In the genomic region with DNA sequence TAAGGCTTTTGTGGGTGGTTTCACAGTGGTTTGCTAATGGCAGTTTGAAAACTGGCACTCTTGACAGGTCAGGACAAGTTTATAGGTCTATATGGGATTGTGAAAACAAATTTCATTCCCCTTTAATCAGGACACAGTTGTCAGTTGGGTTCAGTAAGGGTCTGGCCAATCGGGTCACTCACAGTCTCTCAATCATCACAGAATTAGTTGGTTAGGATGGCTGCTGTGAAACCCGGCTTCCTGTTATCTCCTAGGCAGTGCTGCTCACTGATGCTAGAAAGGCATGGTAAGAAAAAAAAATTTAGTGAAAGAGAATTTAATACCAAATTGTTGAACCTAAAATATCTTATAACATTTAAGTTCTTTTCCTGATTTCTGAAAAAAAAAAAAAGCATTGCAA, we compare ENCODE assay signal across 19 cellular contexts.
DNase-seq lines count a peak whose midpoint lies in the region; ATAC-seq, FAIRE-seq and TF ChIP-seq lines count a peak whose summit lies in the region.
"Had no signal": no experiment of that assay in that cellular context is flagged by ENCODE, and none has a peak within 500 bp of the region (broad histone marks: within the 10 kb centered on the region; RNA-seq: fewer than 3 reads in every experiment).

No MANE protein-coding gene starts in this region.

- H3K27ac ChIP-seq in DND-41 (ENCODE audit: low read length) (peak overlapping the region; percentile 77), GM23338 (ENCODE audit: low read depth) (no peak overlapping the region)
- H3K27ac ChIP-seq: GM23248 had no signal

- H3K27me3 ChIP-seq in DND-41 (ENCODE audit: insufficient read depth, low read length, poor library complexity) (no peaks in the 10 kb centered on the region), GM23338 (ENCODE audit: insufficient read depth) (no peaks in the 10 kb centered on the region), bronchial epithelial cell (ENCODE audit: control insufficient read depth, insufficient read depth, low read length) (no peaks in the 10 kb centered on the region)

- H3K4me2 ChIP-seq in DND-41 (ENCODE audit: insufficient read depth, low read length) (no peak overlapping the region), GM23338 (no peak overlapping the region)

- H3K9me2 ChIP-seq in GM23338 (ENCODE audit: insufficient read depth): no peaks in the 10 kb centered on the region

- H3K4me3 Mint-ChIP-seq in GM23338 (no peak overlapping the region), immature natural killer cell (peak overlapping the region in 1 of 5 donors; percentile 15)
- H3K4me3 Mint-ChIP-seq in activated T-helper 1 cell treated with anti-CD3 and anti-CD28 coated beads, Interleukin-12 subunit alpha, Interleukin-12 subunit beta, Interleukin-2, Interleukin-4 antibody, amounts not matched to agents 30 ng/mL and 10 ng/mL and 1 ng/mL, durations not matched to agents 14 hours and 24 hours and 36 hours: no peak overlapping the region
- H3K4me3 Mint-ChIP-seq: CD4-positive, alpha-beta memory T cell; HFFc6 had no signal

- H3K79me2 ChIP-seq in DND-41 (ENCODE audit: insufficient read depth, low read length): peaks cover 93% of the 10 kb centered on the region
- H3K79me2 ChIP-seq in GM23338 (replicated peaks; ENCODE audit: insufficient read depth): no peaks in the 10 kb centered on the region

- H3K27me3 Mint-ChIP-seq in GM23338 (ENCODE audit: insufficient read depth, low read depth, poor library complexity) (no peaks in the 10 kb centered on the region), immature natural killer cell (ENCODE audit: low read depth in 3 of 3) (peaks cover 0 to 3% (median 0%) of the 10 kb centered on the region in 3 donors)
- no peaks in the 10 kb centered on the region for H3K27me3 Mint-ChIP-seq in activated T-helper 1 cell treated with anti-CD3 and anti-CD28 coated beads, Interleukin-12 subunit alpha, Interleukin-12 subunit beta, Interleukin-2, Interleukin-4 antibody, amounts not matched to agents 30 ng/mL and 10 ng/mL and 1 ng/mL, durations not matched to agents 14 hours and 24 hours and 36 hours (ENCODE audit: insufficient read depth)
- H3K27me3 Mint-ChIP-seq: CD4-positive, alpha-beta memory T cell had no signal

- ATAC-seq in DND-41 (ENCODE audit: insufficient read depth, low read depth) (peak; percentile 34), GM23338 (no peak), HG02610 (IDR thresholded peaks at IDR 0.05; ENCODE audit: unreplicated experiment) (no peak)

- DNase-seq in DND-41 (peak; percentile 59), GM23338 (ENCODE audit: low spot score) (no peak), bronchial epithelial cell (ENCODE audit: low read depth) (peak; percentile 17), immature natural killer cell (peak; percentile 7 to 14 (median 11))
- DNase-seq in activated T-helper 1 cell treated with anti-CD3 and anti-CD28 coated beads, Interleukin-12 subunit alpha, Interleukin-12 subunit beta, Interleukin-2, Interleukin-4 antibody, amounts not matched to agents 30 ng/mL and 10 ng/mL and 1 ng/mL, durations not matched to agents 14 hours and 24 hours and 36 hours (ENCODE audit: low spot score): no peak
- no peak for DNase-seq in stimulated activated naive CD4-positive, alpha-beta T cell (lab: John Stamatoyannopoulos, UW)
- DNase-seq: C1 segment of cervical spinal cord; Calu3; CD4-positive, alpha-beta memory T cell; COR-L47; DMS53; DMS79 treated with DMSO at 0.1 percent for 48 hours; GM23248; HFFc6 had no signal

- TF ChIP-seq CTCF in DND-41 (IDR thresholded peaks at IDR 0.05; ENCODE audit: borderline replicate concordance, extremely low read depth, low read length, poor library complexity, severe bottlenecking): no peak
- no peak for TF ChIP-seq CTCF in GM23338 (conservative IDR thresholded peaks at IDR 0.05; ENCODE audit: low read depth in 2 of 2)
- TF ChIP-seq CTCF in bronchial epithelial cell (IDR thresholded peaks at IDR 0.05; ENCODE audit: insufficient read depth, low read length, severe bottlenecking): no peak

- H3F3A ChIP-seq in GM23338 (replicated peaks; ENCODE audit: low read depth): no peaks in the 10 kb centered on the region

- H3K4me1 ChIP-seq in DND-41 (ENCODE audit: insufficient read depth, low read length): peaks cover 62% of the 10 kb centered on the region
- no peaks in the 10 kb centered on the region for H3K4me1 ChIP-seq in GM23338 (ENCODE audit: insufficient read depth)
- H3K4me1 ChIP-seq: HAP-1 had no signal

- no peak overlapping the region; the same call in 1 of the 2 replicates for H3K9ac ChIP-seq in DND-41 (ENCODE audit: low read depth, low read length)
- H3K9ac ChIP-seq: GM23248 had no signal

- H3K9me3 ChIP-seq in DND-41 (ENCODE audit: insufficient read depth, low read length, severe bottlenecking): no peaks in the 10 kb centered on the region
- H3K9me3 ChIP-seq: HAP-1 had no signal

- H3K36me3 Mint-ChIP-seq in GM23338 (ENCODE audit: low read depth): no peaks in the 10 kb centered on the region
- no peaks in the 10 kb centered on the region for H3K36me3 Mint-ChIP-seq in immature natural killer cell
- no peaks in the 10 kb centered on the region for H3K36me3 Mint-ChIP-seq in activated T-helper 1 cell treated with anti-CD3 and anti-CD28 coated beads, Interleukin-12 subunit alpha, Interleukin-12 subunit beta, Interleukin-2, Interleukin-4 antibody, amounts not matched to agents 30 ng/mL and 10 ng/mL and 1 ng/mL, durations not matched to agents 14 hours and 24 hours and 36 hours (ENCODE audit: low read depth)
- H3K36me3 Mint-ChIP-seq: CD4-positive, alpha-beta memory T cell had no signal

- H4K20me1 ChIP-seq in DND-41 (ENCODE audit: insufficient read depth, low read length): no peaks in the 10 kb centered on the region
- no peaks in the 10 kb centered on the region for H4K20me1 ChIP-seq in GM23338 (replicated peaks; ENCODE audit: insufficient read depth)

- no peak for FAIRE-seq in bronchial epithelial cell (lab: Jason Lieb, UNC)
- FAIRE-seq: G401.6, GM12892, H54 had no signal

- no peaks in the 10 kb centered on the region for H3K9me3 Mint-ChIP-seq in GM23338
- H3K9me3 Mint-ChIP-seq in immature natural killer cell: peaks cover 0 to 2% (median 0%) of the 10 kb centered on the region in 6 donors
- H3K9me3 Mint-ChIP-seq in activated T-helper 1 cell treated with anti-CD3 and anti-CD28 coated beads, Interleukin-12 subunit alpha, Interleukin-12 subunit beta, Interleukin-2, Interleukin-4 antibody, amounts not matched to agents 30 ng/mL and 10 ng/mL and 1 ng/mL, durations not matched to agents 14 hours and 24 hours and 36 hours: no peaks in the 10 kb centered on the region

- H2AFZ ChIP-seq in DND-41 (ENCODE audit: low read depth, low read length) (peak overlapping the region; percentile 17), GM23338 (peak overlapping the region; percentile 9; the same call in 1 of the 2 replicates)
- H2AFZ ChIP-seq: GM23248 had no signal

- H3K4me3 ChIP-seq in DND-41 (ENCODE audit: low read depth in 1 of 2, low read length in 2 of 2) (no peak overlapping the region), GM23338 (no peak overlapping the region), bronchial epithelial cell (ENCODE audit: low read depth, low read length) (no peak overlapping the region)
- H3K4me3 ChIP-seq: GM23248, HAP-1 had no signal

- peaks cover 6% of the 10 kb centered on the region; the same call in 2 of the 3 replicates for H3K4me1 Mint-ChIP-seq in GM23338
- peaks cover 10 to 23% of the 10 kb centered on the region in 2 donors for H3K4me1 Mint-ChIP-seq in immature natural killer cell
- H3K4me1 Mint-ChIP-seq in activated T-helper 1 cell treated with anti-CD3 and anti-CD28 coated beads, Interleukin-12 subunit alpha, Interleukin-12 subunit beta, Interleukin-2, Interleukin-4 antibody, amounts not matched to agents 30 ng/mL and 10 ng/mL and 1 ng/mL, durations not matched to agents 14 hours and 24 hours and 36 hours (ENCODE audit: low read depth): no peaks in the 10 kb centered on the region

- intact Hi-C loops in activated T-helper 1 cell treated with anti-CD3 and anti-CD28 coated beads, Interleukin-12 subunit alpha, Interleukin-12 subunit beta, Interleukin-2, Interleukin-4 antibody, amounts not matched to agents 30 ng/mL and 10 ng/mL and 1 ng/mL, durations not matched to agents 14 hours and 24 hours and 36 hours (cut with micrococcal nuclease): no loop called here

- H3K27ac Mint-ChIP-seq in GM23338 (no peak overlapping the region), immature natural killer cell (peak overlapping the region in 2 of 6 donors; percentile 17 to 48)
- H3K27ac Mint-ChIP-seq in activated T-helper 1 cell treated with anti-CD3 and anti-CD28 coated beads, Interleukin-12 subunit alpha, Interleukin-12 subunit beta, Interleukin-2, Interleukin-4 antibody, amounts not matched to agents 30 ng/mL and 10 ng/mL and 1 ng/mL, durations not matched to agents 14 hours and 24 hours and 36 hours: no peak overlapping the region
- H3K27ac Mint-ChIP-seq: CD4-positive, alpha-beta memory T cell; HFFc6 had no signal

- H3K36me3 ChIP-seq in DND-41 (ENCODE audit: insufficient read depth, low read length) (peaks cover 83% of the 10 kb centered on the region), GM23338 (ENCODE audit: insufficient read depth) (no peaks in the 10 kb centered on the region), bronchial epithelial cell (ENCODE audit: control insufficient read depth, insufficient read depth, low read length) (no peaks in the 10 kb centered on the region)
- H3K36me3 ChIP-seq: HAP-1 had no signal

TF ChIP-seq in GM23338, 12 proteins besides CTCF, POLR2A, EP300 and RAD21:
- no peak for TF ChIP-seq ZNF331 (CRISPR knock-in tag; IDR thresholded peaks at IDR 0.05; ENCODE audit: low read depth)
- TF ChIP-seq EZH2phosphoT487 (IDR thresholded peaks at IDR 0.05; ENCODE audit: unreplicated experiment): no peak
- TF ChIP-seq JUNB (IDR thresholded peaks at IDR 0.05; ENCODE audit: unreplicated experiment): no peak
- TF ChIP-seq POLR2AphosphoS5 (IDR thresholded peaks at IDR 0.05; ENCODE audit: low read depth): no peak
- no peak for TF ChIP-seq CREB1 (CRISPR knock-in tag; IDR thresholded peaks at IDR 0.05; ENCODE audit: low read depth)
- no peak for TF ChIP-seq ZNF114 (CRISPR knock-in tag; IDR thresholded peaks at IDR 0.05)

Comparison
In these comparisons a context has a peak if more than half of its experiments do, and no peak if none do; other contexts are left out.
1. DNase-seq: peak in DND-41 (single experiment), bronchial epithelial cell (single experiment) and immature natural killer cell (3 of 3); none in GM23338 (single experiment), activated T-helper 1 cell treated with anti-CD3 and anti-CD28 coated beads, Interleukin-12 subunit alpha, Interleukin-12 subunit beta, Interleukin-2, Interleukin-4 antibody, amounts not matched to agents 30 ng/mL and 10 ng/mL and 1 ng/mL, durations not matched to agents 14 hours and 24 hours and 36 hours (single experiment) and stimulated activated naive CD4-positive, alpha-beta T cell (0 of 6).